ENCODE assay signal across 9 cellular contexts in the genomic region with DNA sequence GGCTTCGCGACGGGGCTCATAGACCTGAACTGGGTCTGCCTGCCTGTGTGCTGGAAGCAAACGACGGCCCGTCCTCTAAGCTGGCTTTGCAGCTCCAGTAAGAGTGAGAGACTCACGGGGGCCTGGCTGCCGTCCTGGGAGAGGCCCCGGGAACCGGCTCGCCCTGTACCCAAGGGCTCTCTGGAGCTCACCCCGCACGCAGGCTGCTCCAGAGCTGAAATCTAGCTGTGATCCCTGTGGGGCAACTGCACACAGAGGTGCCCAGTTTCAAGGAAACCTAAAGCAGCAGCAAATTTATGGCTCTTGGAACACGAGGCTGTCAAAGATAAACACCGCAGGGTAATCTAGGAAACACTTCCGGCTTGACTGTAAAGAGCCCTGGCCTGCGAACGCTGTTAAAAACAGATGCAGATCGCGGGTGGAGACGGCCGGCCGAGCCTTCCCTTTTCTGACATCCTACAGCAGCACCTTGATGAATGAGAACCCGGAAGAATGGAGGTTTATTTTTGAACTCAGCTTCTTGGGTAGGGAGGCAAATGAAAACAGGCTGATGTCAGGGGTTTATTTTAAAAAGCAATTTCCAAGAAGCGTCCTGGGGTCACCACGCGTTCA. TPM values are rescaled to one million over a fixed set of nuclear protein-coding genes. Genes with fewer than 3 reads are reported as not detected.
DNase-seq lines count a peak whose midpoint lies in the region; ATAC-seq, FAIRE-seq and TF ChIP-seq lines count a peak whose summit lies in the region.
"Had no signal": no experiment of that assay in that cellular context is flagged by ENCODE, and none has a peak within 500 bp of the region (broad histone marks: within the 10 kb centered on the region; RNA-seq: fewer than 3 reads in every experiment).

No MANE protein-coding gene starts in this region.

- H3K4me1 ChIP-seq in liver (ENCODE audit: control insufficient read depth in 4 of 4, insufficient read depth in 4 of 4, low read length in 3 of 4) (no peaks in the 10 kb centered on the region), HepG2 (ENCODE audit: insufficient read depth, low read length) (no peaks in the 10 kb centered on the region), aorta (ENCODE audit: control insufficient read depth in 1 of 2, insufficient read depth in 2 of 2, low read length in 2 of 2) (no peaks in the 10 kb centered on the region)

- no peaks in the 10 kb centered on the region for H3K36me3 ChIP-seq in liver (ENCODE audit: control insufficient read depth in 4 of 4, insufficient read depth in 3 of 4, low read depth in 1 of 4, low read length in 3 of 4)
- H3K36me3 ChIP-seq in HepG2 (replicated peaks in 1 of 2; ENCODE audit: control insufficient read depth in 1 of 2, insufficient read depth in 2 of 2, low read length in 2 of 2) = peaks cover 4 to 15% of the 10 kb centered on the region in 2 experiments; a peak in 2 of 5 replicates
- H3K36me3 ChIP-seq in aorta (ENCODE audit: control insufficient read depth in 1 of 2, insufficient read depth in 2 of 2, low read length in 1 of 2) = peaks cover 0 to 2% of the 10 kb centered on the region in 2 donors

- H3K9me3 ChIP-seq in liver (ENCODE audit: control insufficient read depth in 4 of 4, low read length in 3 of 4) (no peaks in the 10 kb centered on the region), HepG2 (ENCODE audit: low read length) (no peaks in the 10 kb centered on the region), aorta (ENCODE audit: control insufficient read depth, low read length) (no peaks in the 10 kb centered on the region)

- peak overlapping the region in 1 of 2 donors; percentile 37 for H3K27ac ChIP-seq in liver (ENCODE audit: low read depth in 1 of 2, low read length in 2 of 2)
- no peak overlapping the region for H3K27ac ChIP-seq in HepG2 (ENCODE audit: extremely low read length, insufficient read depth, low read length)
- no peak overlapping the region for H3K27ac ChIP-seq in aorta (ENCODE audit: low read depth in 1 of 2, low read length in 2 of 2)

- H3K27me3 Mint-ChIP-seq in activated naive CD8-positive, alpha-beta T cell treated with anti-CD3 and anti-CD28 coated beads, Interleukin-2, amount 10 ng/mL, durations not matched to agents 7 days and 5 days = peaks cover 40% of the 10 kb centered on the region

- TF ChIP-seq CTCF in liver (IDR thresholded peaks at IDR 0.05; ENCODE audit: low read depth, low read length, missing input control) (no peak), HepG2 (CRISPR knock-in tag; IDR thresholded peaks at IDR 0.05) (no peak)

- TF ChIP-seq RAD21 in liver (IDR thresholded peaks at IDR 0.05) (peak in 1 of 2 donors; percentile 17), HepG2 (CRISPR knock-in tag; IDR thresholded peaks at IDR 0.05) (no peak)

- H3K27me3 ChIP-seq in liver (ENCODE audit: control insufficient read depth in 4 of 4, insufficient read depth in 4 of 4, low read length in 3 of 4) = no peaks in the 10 kb centered on the region
- H3K27me3 ChIP-seq in HepG2 (ENCODE audit: control insufficient read depth in 1 of 2, insufficient read depth in 2 of 2, low read length in 2 of 2) = no peaks in the 10 kb centered on the region
- no peaks in the 10 kb centered on the region for H3K27me3 ChIP-seq in aorta (ENCODE audit: control insufficient read depth in 1 of 2, insufficient read depth in 2 of 2, low read length in 1 of 2)

- no peak for TF ChIP-seq POLR2A in HepG2 (IDR thresholded peaks at IDR 0.05; ENCODE audit: insufficient read depth in 1 of 2, low read depth in 2 of 2, low read length in 2 of 2)

- 58% methylated on average over 27 of the region's 27 CpGs for WGBS in liver
- WGBS in HepG2 (ENCODE audit: low lambda C conversion rate) = 96% methylated on average over 17 of the region's 27 CpGs
- whole genome bisulfite sequencing in aorta, 2 donors = 8% methylated on average over 27 of the region's 27 CpGs

- intact Hi-C loops in HepG2 (cut with micrococcal nuclease; ENCODE audit: unreplicated experiment) (no loop called here), aorta (cut with DNase I) (no loop called here)

- no peak for ATAC-seq in HepG2
- ATAC-seq in activated naive CD8-positive, alpha-beta T cell treated with anti-CD3 and anti-CD28 coated beads, Interleukin-2, amount 10 ng/mL, durations not matched to agents 7 days and 5 days (ENCODE audit: low read depth) = peak; percentile 37
- peak; percentile 29 for ATAC-seq in left lobe of liver
- peak; percentile 49 for ATAC-seq in aorta (ENCODE audit: low FRiP score)

- H3K36me3 Mint-ChIP-seq in activated naive CD8-positive, alpha-beta T cell treated with anti-CD3 and anti-CD28 coated beads, Interleukin-2, amount 10 ng/mL, durations not matched to agents 7 days and 5 days = peaks cover 1% of the 10 kb centered on the region

- H2AFZ ChIP-seq in HepG2 (ENCODE audit: low read length) = no peak overlapping the region

- in situ Hi-C loops in HepG2 (cut with HindIII; ENCODE audit: extremely low pct_ligation_motif_present, low pct_unique_long_range_greater_than_20kb) = no loop called here

- peaks cover 44% of the 10 kb centered on the region for H3K4me1 Mint-ChIP-seq in activated naive CD8-positive, alpha-beta T cell treated with anti-CD3 and anti-CD28 coated beads, Interleukin-2, amount 10 ng/mL, durations not matched to agents 7 days and 5 days

- H3K9ac ChIP-seq in liver (ENCODE audit: low read depth in 1 of 2, low read length in 2 of 2) = no peak overlapping the region
- H3K9ac ChIP-seq in HepG2 (ENCODE audit: insufficient read depth, low read depth, low read length) = no peak overlapping the region

- CTCF ChIA-PET in HepG2 (lab: Yijun Ruan, JAX; ENCODE audit: low intra/inter-chr PET ratio, low total read pairs) = no interaction called here

- no peaks in the 10 kb centered on the region for H3K9me3 Mint-ChIP-seq in activated naive CD8-positive, alpha-beta T cell treated with anti-CD3 and anti-CD28 coated beads, Interleukin-2, amount 10 ng/mL, durations not matched to agents 7 days and 5 days

- POLR2A ChIA-PET in HepG2 (lab: Yijun Ruan, JAX) = no interaction called here
- POLR2A ChIA-PET in activated naive CD8-positive, alpha-beta T cell treated with anti-CD3 and anti-CD28 coated beads, Interleukin-2, amount 10 ng/mL, durations not matched to agents 7 days and 5 days (lab: Charles Lee) = no interaction called here

- no TSS peak for BruUV-seq in HepG2 (replicated peaks; lab: Mats Ljungman, UMichigan)

- H3K4me3 ChIP-seq in liver (ENCODE audit: low read depth in 1 of 3, low read length in 3 of 3) (no peak overlapping the region), HepG2 (replicated peaks in 1 of 3; ENCODE audit: insufficient read depth in 1 of 3, low read depth in 2 of 3, low read length in 3 of 3) (no peak overlapping the region), aorta (ENCODE audit: low read length in 2 of 2) (no peak overlapping the region)

- no peak for TF ChIP-seq EP300 in HepG2 (IDR thresholded peaks at IDR 0.05; ENCODE audit: low read depth in 2 of 2, low read length in 2 of 2)
- no peak for TF ChIP-seq EP300 in HepG2 (CRISPR knock-in tag; IDR thresholded peaks at IDR 0.05; ENCODE audit: borderline replicate concordance)

- no peaks in the 10 kb centered on the region for H3K79me2 ChIP-seq in HepG2 (ENCODE audit: insufficient read depth, low read length)

- DNase-seq in HepG2 (ENCODE audit: low spot score) (no peak), left lobe of liver (ENCODE audit: low spot score) (no peak), aorta (no peak), NCI-H446 treated with DMSO at 0.1 percent for 48 hours (lab: John Stamatoyannopoulos, UW) (no peak), RPMI8226 (no peak), middle frontal gyrus (ENCODE audit: extremely low spot score, low spot score) (no peak)
- DNase-seq in activated naive CD8-positive, alpha-beta T cell treated with anti-CD3 and anti-CD28 coated beads, Interleukin-2, amount 10 ng/mL, durations not matched to agents 7 days and 5 days = no peak
- DNase-seq: DND-41 had no signal

- H4K20me1 ChIP-seq in HepG2 (ENCODE audit: insufficient read depth, low read length) = no peaks in the 10 kb centered on the region

- peak overlapping the region; percentile 58 for H3K4me3 Mint-ChIP-seq in activated naive CD8-positive, alpha-beta T cell treated with anti-CD3 and anti-CD28 coated beads, Interleukin-2, amount 10 ng/mL, durations not matched to agents 7 days and 5 days

- FAIRE-seq in HepG2 (lab: Jason Lieb, UNC) = no peak

- H3K27ac Mint-ChIP-seq in activated naive CD8-positive, alpha-beta T cell treated with anti-CD3 and anti-CD28 coated beads, Interleukin-2, amount 10 ng/mL, durations not matched to agents 7 days and 5 days = no peak overlapping the region

- H3K4me2 ChIP-seq in HepG2 (ENCODE audit: low read depth, low read length) = no peak overlapping the region

TF ChIP-seq in HepG2, 621 proteins besides CTCF, POLR2A, EP300 and RAD21 (continues in another document):
- TF ChIP-seq ZNF616 (CRISPR knock-in tag; IDR thresholded peaks at IDR 0.05; ENCODE audit: low read depth) = no peak

RNA-seq across cellular contexts. Expression of gene AMZ1, which starts 29.4 kb away (rescaled TPM):
- total RNA-seq in liver = 1 to 10 TPM in 1 of 2 donors, not detected in 1; 1.3 TPM
- 1 to 10 TPM in 1 of 2 donors, under 1 TPM in 1; 0.10 to 1.1 TPM for polyA plus RNA-seq in liver
- total RNA-seq in HepG2 (2016; rRNA removed; fragmentation: Illumina TruSeq; extraction: Trizol) = not detected in 2 replicates
- not detected in 2 replicates for total RNA-seq in HepG2 (2016; cell fraction: cytosol; rRNA removed; fragmentation: Illumina TruSeq; extraction: Trizol; ENCODE audit: low read depth)
- not detected in 2 replicates for total RNA-seq in HepG2 (2016; cell fraction: insoluble cytoplasmic fraction; rRNA removed; fragmentation: Illumina TruSeq; extraction: Trizol)
- not detected in 2 replicates for total RNA-seq in HepG2 (2016; cell fraction: membrane; rRNA removed; fragmentation: Illumina TruSeq; extraction: Trizol)
- total RNA-seq in HepG2 (2016; cell fraction: nucleus; rRNA removed; fragmentation: Illumina TruSeq; extraction: Trizol) = not detected in 2 replicates
- 0.03 TPM in 1 of 2 replicates, not detected in the other for polyA plus RNA-seq in HepG2 (2011; rRNA removed)
- polyA plus RNA-seq in HepG2 (2011; cell fraction: cytosol; rRNA removed) = 0.01 and 0.04 TPM in 2 replicates
- polyA plus RNA-seq in HepG2 (2011; cell fraction: nucleus; rRNA removed) = 0.18 and 0.26 TPM in 2 replicates
- polyA plus RNA-seq in HepG2 (2012) = 0.05 and 0.07 TPM in 2 replicates
- not detected in 2 replicates for polyA plus RNA-seq in HepG2 (2016; cell fraction: cytosol; fragmentation: Illumina TruSeq; extraction: Trizol; ENCODE audit: low read depth)
- not detected in 2 replicates for polyA plus RNA-seq in HepG2 (2016; cell fraction: insoluble cytoplasmic fraction; fragmentation: Illumina TruSeq; extraction: Trizol; ENCODE audit: low read depth)
- polyA plus RNA-seq in HepG2 (2016; cell fraction: membrane; fragmentation: Illumina TruSeq; extraction: Trizol; ENCODE audit: low read depth) = not detected in 2 replicates
- polyA plus RNA-seq in HepG2 (2016; cell fraction: nucleus; fragmentation: Illumina TruSeq; extraction: Trizol; ENCODE audit: insufficient read depth, low read depth) = not detected in 2 replicates
- polyA minus RNA-seq in HepG2 (2011; rRNA and poly(A)+ RNA removed; ENCODE audit: low replicate concordance) = 0.30 and 0.84 TPM in 2 replicates
- polyA minus RNA-seq in HepG2 (2011; cell fraction: cytosol; rRNA and poly(A)+ RNA removed) = not detected in 2 replicates
- 0.13 TPM in 1 of 2 replicates, not detected in the other for polyA minus RNA-seq in HepG2 (2011; cell fraction: nucleus; rRNA and poly(A)+ RNA removed)
- under 1 TPM; 0.17 TPM for total RNA-seq in activated naive CD8-positive, alpha-beta T cell treated with anti-CD3 and anti-CD28 coated beads, Interleukin-2, amount 10 ng/mL, durations not matched to agents 7 days and 5 days
- 0.83 TPM for total RNA-seq in left lobe of liver
- 1 to 10 TPM; 1.1 to 2.0 TPM for total RNA-seq in aorta
- under 1 TPM in 1 of 2 donors, not detected in 1; 0.13 TPM for polyA plus RNA-seq in aorta
